Comparison of ENCODE assay signal across 8 cellular contexts in genomic region chr15:70362911-70363310, GRCh38.
DNase-seq lines count a peak whose midpoint lies in the region; ATAC-seq and TF ChIP-seq lines count a peak whose summit lies in the region.

No MANE protein-coding gene starts in this region.

- H3K27me3 Mint-ChIP-seq in mesothelial cell of epicardium (ENCODE audit: low read depth) = no peaks in the 10 kb centered on the region

- no peak overlapping the region for H3K4me3 Mint-ChIP-seq in mesothelial cell of epicardium
- no peak overlapping the region for H3K4me3 Mint-ChIP-seq in stimulated activated effector memory CD8-positive, alpha-beta T cell treated with anti-CD3 and anti-CD28 coated beads, Interleukin-12 subunit alpha, Interleukin-12 subunit beta, amount 100 ng/mL, for 72 hours

- ATAC-seq in GM21447 (IDR thresholded peaks at IDR 0.05; ENCODE audit: unreplicated experiment) = no peak
- ATAC-seq in HG02610 (IDR thresholded peaks at IDR 0.05; ENCODE audit: unreplicated experiment) = no peak
- ATAC-seq in stimulated activated effector memory CD8-positive, alpha-beta T cell treated with anti-CD3 and anti-CD28 coated beads, Interleukin-12 subunit alpha, Interleukin-12 subunit beta, amount 100 ng/mL, for 72 hours = no peak
- ATAC-seq in GM19328 (IDR thresholded peaks at IDR 0.05; ENCODE audit: unreplicated experiment) = no peak

- H3K9me3 Mint-ChIP-seq in mesothelial cell of epicardium = peaks cover 20% of the 10 kb centered on the region
- no peaks in the 10 kb centered on the region for H3K9me3 Mint-ChIP-seq in stimulated activated effector memory CD8-positive, alpha-beta T cell treated with anti-CD3 and anti-CD28 coated beads, Interleukin-12 subunit alpha, Interleukin-12 subunit beta, amount 100 ng/mL, for 72 hours

- DNase-seq in EH (ENCODE audit: low read depth) (peak; percentile 47), NCI-H1092 treated with DMSO at 0.1 percent for 48 hours (lab: John Stamatoyannopoulos, UW) (peak; percentile 40), dermis blood vessel endothelial cell (peak; percentile 74), mesothelial cell of epicardium (ENCODE audit: low spot score in 2 of 2, unreplicated experiment in 2 of 2) (peak in 1 of 2 experiments; percentile 49)
- DNase-seq in stimulated activated effector memory CD8-positive, alpha-beta T cell treated with anti-CD3 and anti-CD28 coated beads, Interleukin-12 subunit alpha, Interleukin-12 subunit beta, amount 100 ng/mL, for 72 hours (ENCODE audit: low spot score in 2 of 2) = no peak

- peaks cover 31% of the 10 kb centered on the region for H3K4me1 Mint-ChIP-seq in mesothelial cell of epicardium
- peaks cover 8% of the 10 kb centered on the region for H3K4me1 Mint-ChIP-seq in stimulated activated effector memory CD8-positive, alpha-beta T cell treated with anti-CD3 and anti-CD28 coated beads, Interleukin-12 subunit alpha, Interleukin-12 subunit beta, amount 100 ng/mL, for 72 hours

- H3K36me3 Mint-ChIP-seq in mesothelial cell of epicardium = no peaks in the 10 kb centered on the region
- H3K36me3 Mint-ChIP-seq in stimulated activated effector memory CD8-positive, alpha-beta T cell treated with anti-CD3 and anti-CD28 coated beads, Interleukin-12 subunit alpha, Interleukin-12 subunit beta, amount 100 ng/mL, for 72 hours = no peaks in the 10 kb centered on the region

- H3K27ac Mint-ChIP-seq in mesothelial cell of epicardium = peak overlapping the region; percentile 6
- H3K27ac Mint-ChIP-seq in stimulated activated effector memory CD8-positive, alpha-beta T cell treated with anti-CD3 and anti-CD28 coated beads, Interleukin-12 subunit alpha, Interleukin-12 subunit beta, amount 100 ng/mL, for 72 hours = no peak overlapping the region

- TF ChIP-seq CTCF in mesothelial cell of epicardium (IDR thresholded peaks at IDR 0.05; ENCODE audit: unreplicated experiment) = peak; percentile 47

Comparison
In these comparisons a context has a peak if more than half of its experiments do, and no peak if none do; other contexts are left out.
1. DNase-seq: peak in EH (single experiment), NCI-H1092 treated with DMSO at 0.1 percent for 48 hours (single experiment) and dermis blood vessel endothelial cell (single experiment); none in stimulated activated effector memory CD8-positive, alpha-beta T cell treated with anti-CD3 and anti-CD28 coated beads, Interleukin-12 subunit alpha, Interleukin-12 subunit beta, amount 100 ng/mL, for 72 hours (0 of 2).